In genomic region chr1:238384381-238384780, GRCh38 we compare ENCODE assay signal across 21 cellular contexts.
A peak's percentile ranks its signal among the peaks of the same experiment; 100 is the strongest.
DNase-seq lines count a peak whose midpoint lies in the region; ATAC-seq and TF ChIP-seq lines count a peak whose summit lies in the region.
"Had no signal": no experiment of that assay in that cellular context is flagged by ENCODE, and none has a peak within 500 bp of the region (broad histone marks: within the 10 kb centered on the region; RNA-seq: fewer than 3 reads in every experiment).

No MANE protein-coding gene starts in this region.

- no peak overlapping the region for H3K4me3 Mint-ChIP-seq in MCF 10A (ENCODE audit: unreplicated experiment)
- H3K4me3 Mint-ChIP-seq in CD4-positive, alpha-beta memory T cell = no peak overlapping the region
- H3K4me3 Mint-ChIP-seq: CD8-positive, alpha-beta memory T cell; H9 had no signal

- no peak overlapping the region for H3K9ac ChIP-seq in mammary epithelial cell (ENCODE audit: insufficient read depth, low read length)

- CTCF ChIA-PET in MCF 10A (lab: Yijun Ruan, JAX) (interaction anchor here (0.7 kb wide), 1 partner anchor 42 kb away, joined by 4 read pairs; no protein-coding TSS in a partner anchor), mammary epithelial cell (lab: Charles Lee; ENCODE audit: low non-redundant PET) (no interaction called here)
- CTCF ChIA-PET in CD4-positive, alpha-beta memory T cell (lab: Charles Lee; ENCODE audit: partially characterized antibody) = no interaction called here

- TF ChIP-seq CTCF in MCF 10A (IDR thresholded peaks at IDR 0.05; ENCODE audit: unreplicated experiment) (no peak), mammary epithelial cell (conservative IDR thresholded peaks at IDR 0.05 in 1 of 2, IDR thresholded peaks at IDR 0.05 in 1 of 2; ENCODE audit: extremely low read depth in 1 of 2, insufficient read depth in 1 of 2, low read depth in 1 of 2, low read length in 2 of 2) (no peak), brain microvascular endothelial cell (IDR thresholded peaks at IDR 0.05; ENCODE audit: low read depth, low read length, missing control alignments) (no peak)

- intact Hi-C loops in MCF 10A (cut with micrococcal nuclease) = no loop called here
- intact Hi-C loops in mammary epithelial cell (cut with micrococcal nuclease) = no loop called here
- intact Hi-C loops in CD4-positive, alpha-beta memory T cell (cut with micrococcal nuclease) = no loop called here

- H3K4me1 ChIP-seq in mammary epithelial cell (ENCODE audit: insufficient read depth, low read length) = no peaks in the 10 kb centered on the region
- H3K4me1 ChIP-seq in CD4-positive, alpha-beta memory T cell (ENCODE audit: insufficient read depth, low read length) = no peaks in the 10 kb centered on the region
- H3K4me1 ChIP-seq: Peyer's patch had no signal

- no peaks in the 10 kb centered on the region for H3K9me3 Mint-ChIP-seq in MCF 10A (ENCODE audit: unreplicated experiment)
- peaks cover 0 to 5% (median 1%) of the 10 kb centered on the region in 8 donors for H3K9me3 Mint-ChIP-seq in CD4-positive, alpha-beta memory T cell
- H3K9me3 Mint-ChIP-seq: H9 had no signal

- H3K4me3 ChIP-seq in mammary epithelial cell (replicated peaks in 1 of 3; ENCODE audit: insufficient read depth in 1 of 3, low read depth in 2 of 3, low read length in 3 of 3) = no peak overlapping the region
- no peak overlapping the region for H3K4me3 ChIP-seq in Jurkat, Clone E6-1 (ENCODE audit: low read length)
- H3K4me3 ChIP-seq in brain microvascular endothelial cell (ENCODE audit: low read depth, low read length) = no peak overlapping the region
- H3K4me3 ChIP-seq in CD4-positive, alpha-beta memory T cell (ENCODE audit: low read length in 2 of 2) = no peak overlapping the region
- H3K4me3 ChIP-seq: Peyer's patch had no signal

- H3K79me2 ChIP-seq in mammary epithelial cell (ENCODE audit: insufficient read depth, low read length) = no peaks in the 10 kb centered on the region

- no peaks in the 10 kb centered on the region for H3K36me3 Mint-ChIP-seq in MCF 10A (ENCODE audit: insufficient read depth, unreplicated experiment)
- no peaks in the 10 kb centered on the region for H3K36me3 Mint-ChIP-seq in CD4-positive, alpha-beta memory T cell

- no peaks in the 10 kb centered on the region for H3K27me3 Mint-ChIP-seq in MCF 10A (ENCODE audit: insufficient read depth, unreplicated experiment)
- H3K27me3 Mint-ChIP-seq in CD4-positive, alpha-beta memory T cell = no peaks in the 10 kb centered on the region

- POLR2A ChIA-PET in MCF 10A (lab: Yijun Ruan, JAX) = no interaction called here
- POLR2A ChIA-PET in CD4-positive, alpha-beta memory T cell (lab: Charles Lee; ENCODE audit: partially characterized antibody) = no interaction called here

- H4K20me1 ChIP-seq in mammary epithelial cell (ENCODE audit: insufficient read depth, low read length) = no peaks in the 10 kb centered on the region

- no peak overlapping the region for H2AFZ ChIP-seq in mammary epithelial cell (ENCODE audit: low read depth, low read length)

- DNase-seq in MCF 10A (ENCODE audit: unreplicated experiment) (peak; percentile 20), mammary epithelial cell (no peak), brain microvascular endothelial cell (peak; percentile 4), iPS-NIHi7 (ENCODE audit: extremely low spot score) (no peak), midbrain (lab: John Stamatoyannopoulos, UW) (no peak)
- peak; percentile 3 for DNase-seq in Jurkat, Clone E6-1 (ENCODE audit: low read depth, low spot score)
- DNase-seq in CD4-positive, alpha-beta memory T cell = no peak
- DNase-seq: 8988T; C1 segment of cervical spinal cord; CD8-positive, alpha-beta memory T cell; DMS79 treated with DMSO at 0.1 percent for 48 hours; H9; MV-4-11; NCI-H1105 treated with DMSO at 0.1 percent for 48 hours; NCI-H2081; NCI-H2171; NCI-H345; NCI-H524 treated with DMSO at 0.1 percent for 48 hours; NCI-H82; Peyer's patch had no signal

- dilution Hi-C loops in mammary epithelial cell (cut with HindIII; ENCODE audit: low sequenced_read_pairs) = no loop called here

- ATAC-seq in GM21529 (IDR thresholded peaks at IDR 0.05; ENCODE audit: unreplicated experiment) = no peak

- BruUV-seq in MCF 10A (replicated peaks; lab: Mats Ljungman, UMichigan) = no TSS peak
- no TSS peak for BruUV-seq in mammary epithelial cell (replicated peaks; lab: Mats Ljungman, UMichigan)

- in situ Hi-C loops in mammary epithelial cell (cut with MboI; ENCODE audit: low sequenced_read_pairs in 2 of 2) = no loop called here
- in situ Hi-C loops in brain microvascular endothelial cell (cut with HindIII; ENCODE audit: low pct_ligation_motif_present, low sequenced_read_pairs) = no loop called here

- WGBS in mammary epithelial cell (ENCODE audit: low coverage, missing lambda C conversion rate) = 63% methylated on average over 5 of the region's 5 CpGs

- H3K4me2 ChIP-seq in mammary epithelial cell (ENCODE audit: insufficient read depth, low read depth, low read length) = no peak overlapping the region

- no peaks in the 10 kb centered on the region for H3K4me1 Mint-ChIP-seq in MCF 10A (ENCODE audit: insufficient read depth, unreplicated experiment)
- H3K4me1 Mint-ChIP-seq in CD4-positive, alpha-beta memory T cell = no peaks in the 10 kb centered on the region
- H3K4me1 Mint-ChIP-seq: CD8-positive, alpha-beta memory T cell had no signal

- H3K27me3 ChIP-seq in mammary epithelial cell (ENCODE audit: insufficient read depth, low read length) = no peaks in the 10 kb centered on the region
- no peaks in the 10 kb centered on the region for H3K27me3 ChIP-seq in brain microvascular endothelial cell (replicated peaks)
- no peaks in the 10 kb centered on the region for H3K27me3 ChIP-seq in CD4-positive, alpha-beta memory T cell (ENCODE audit: insufficient read depth, low read length)
- H3K27me3 ChIP-seq: Peyer's patch had no signal

- no peaks in the 10 kb centered on the region for H3K9me3 ChIP-seq in mammary epithelial cell (replicated peaks; ENCODE audit: insufficient read depth, low read length)
- no peaks in the 10 kb centered on the region for H3K9me3 ChIP-seq in CD4-positive, alpha-beta memory T cell (ENCODE audit: control insufficient read depth in 1 of 2, low read length in 2 of 2)
- H3K9me3 ChIP-seq: Peyer's patch had no signal

- no peak overlapping the region for H3K27ac Mint-ChIP-seq in MCF 10A (ENCODE audit: low read depth, unreplicated experiment)
- no peak overlapping the region for H3K27ac Mint-ChIP-seq in CD4-positive, alpha-beta memory T cell
- H3K27ac Mint-ChIP-seq: CD8-positive, alpha-beta memory T cell had no signal

- H3K36me3 ChIP-seq in mammary epithelial cell (ENCODE audit: insufficient read depth, low read length) (no peaks in the 10 kb centered on the region), brain microvascular endothelial cell (replicated peaks) (no peaks in the 10 kb centered on the region)
- no peaks in the 10 kb centered on the region for H3K36me3 ChIP-seq in CD4-positive, alpha-beta memory T cell (ENCODE audit: insufficient read depth, low read length)
- H3K36me3 ChIP-seq: Peyer's patch had no signal

- H3K27ac ChIP-seq in mammary epithelial cell (ENCODE audit: insufficient read depth, low read depth, low read length) (no peak overlapping the region), brain microvascular endothelial cell (no peak overlapping the region)
- no peak overlapping the region for H3K27ac ChIP-seq in CD4-positive, alpha-beta memory T cell (ENCODE audit: low read depth, low read length)
- H3K27ac ChIP-seq: Peyer's patch had no signal

Comparison
In these comparisons a context has a peak if more than half of its experiments do, and no peak if none do; other contexts are left out.
1. DNase-seq: peak in MCF 10A (single experiment), Jurkat, Clone E6-1 (single experiment) and brain microvascular endothelial cell (single experiment); none in mammary epithelial cell (single experiment), CD4-positive, alpha-beta memory T cell (0 of 5), iPS-NIHi7 (single experiment) and midbrain (single experiment).